In the genomic region with DNA sequence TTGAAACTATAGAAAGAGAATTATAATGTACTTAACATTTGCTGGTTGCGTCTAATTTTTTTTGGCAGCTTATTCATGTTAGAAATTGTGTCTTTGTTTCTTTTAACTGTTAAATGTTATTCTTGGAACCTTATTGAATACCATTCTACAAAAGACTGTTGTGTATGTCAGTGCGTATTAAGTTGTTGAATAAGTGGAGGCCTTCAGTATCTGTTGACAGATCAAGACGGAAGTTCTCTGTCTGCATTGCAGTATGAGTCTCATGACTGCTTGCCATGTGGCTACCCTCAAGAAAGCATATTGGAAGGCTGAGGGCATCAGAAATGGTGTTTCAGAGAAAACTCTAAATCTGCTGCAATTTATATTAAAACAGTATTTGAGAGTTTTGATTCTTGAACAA, we compare ENCODE assay signal across 16 cellular contexts.
"Had no signal": no experiment of that assay in that cellular context is flagged by ENCODE, and none has a peak within 500 bp of the region (broad histone marks: within the 10 kb centered on the region; RNA-seq: fewer than 3 reads in every experiment).

No MANE protein-coding gene starts in this region.

- DNase-seq: activated CD4-positive, alpha-beta T cell treated with anti-CD3 and anti-CD28 coated beads, Interleukin-2, amount 10 ng/mL, durations not matched to agents 7 days and 5 days; activated CD8-positive, alpha-beta T cell treated with anti-CD3 and anti-CD28 coated beads, Interleukin-2, amount 10 ng/mL, durations not matched to agents 7 days and 5 days; activated naive CD4-positive, alpha-beta T cell treated with anti-CD3 and anti-CD28 coated beads for 36 hours; activated T-cell treated with anti-CD3 and anti-CD28 coated beads, Interleukin-2, amount 50 U/mL, for 4 hours; nucleus accumbens; stimulated activated CD4-positive, alpha-beta T cell treated with anti-CD3 and anti-CD28 coated beads, Interleukin-12 subunit alpha, Interleukin-12 subunit beta, amount 100 ng/mL, for 4 hours; stimulated activated CD4-positive, alpha-beta T cell treated with anti-CD3 and anti-CD28 coated beads, Interleukin-1b, Interleukin-23, amount 100 ng/mL, for 48 hours; stimulated activated CD8-positive, alpha-beta memory T cell treated with anti-CD3 and anti-CD28 coated beads, Interleukin-4, amount 100 ng/mL, for 48 hours; stimulated activated naive CD4-positive, alpha-beta T cell; T1000; thyroid gland had no signal

- H3K9me3 ChIP-seq: right atrium auricular region, thyroid gland had no signal

- H3K9me3 Mint-ChIP-seq: activated CD4-positive, alpha-beta T cell treated with anti-CD3 and anti-CD28 coated beads, Interleukin-2, amount 10 ng/mL, durations not matched to agents 7 days and 5 days; activated naive CD4-positive, alpha-beta T cell treated with anti-CD3 and anti-CD28 coated beads for 36 hours; activated T-cell treated with anti-CD3 and anti-CD28 coated beads, Interleukin-2, amount 50 U/mL, for 4 hours; nephron had no signal

- H3K27me3 ChIP-seq: right atrium auricular region, thyroid gland had no signal

- H3K27ac ChIP-seq: thyroid gland had no signal

- H3K4me1 ChIP-seq: thyroid gland had no signal

- H3K27ac Mint-ChIP-seq: activated CD4-positive, alpha-beta T cell treated with anti-CD3 and anti-CD28 coated beads, Interleukin-2, amount 10 ng/mL, durations not matched to agents 7 days and 5 days; activated CD8-positive, alpha-beta T cell treated with anti-CD3 and anti-CD28 coated beads, Interleukin-2, amount 10 ng/mL, durations not matched to agents 7 days and 5 days; activated naive CD4-positive, alpha-beta T cell treated with anti-CD3 and anti-CD28 coated beads for 36 hours; progenitor cell of endocrine pancreas had no signal

- H3K4me3 Mint-ChIP-seq: activated CD4-positive, alpha-beta T cell treated with anti-CD3 and anti-CD28 coated beads, Interleukin-2, amount 10 ng/mL, durations not matched to agents 7 days and 5 days; activated CD8-positive, alpha-beta T cell treated with anti-CD3 and anti-CD28 coated beads, Interleukin-2, amount 10 ng/mL, durations not matched to agents 7 days and 5 days; activated naive CD4-positive, alpha-beta T cell treated with anti-CD3 and anti-CD28 coated beads for 36 hours; activated T-cell treated with anti-CD3 and anti-CD28 coated beads, Interleukin-2, amount 50 U/mL, for 4 hours; nephron had no signal

- ATAC-seq: activated CD8-positive, alpha-beta T cell treated with anti-CD3 and anti-CD28 coated beads, Interleukin-2, amount 10 ng/mL, durations not matched to agents 7 days and 5 days; activated T-cell treated with anti-CD3 and anti-CD28 coated beads, Interleukin-2, amount 50 U/mL, for 4 hours; esophagus mucosa had no signal

- H3K27me3 Mint-ChIP-seq: activated CD4-positive, alpha-beta T cell treated with anti-CD3 and anti-CD28 coated beads, Interleukin-2, amount 10 ng/mL, durations not matched to agents 7 days and 5 days; progenitor cell of endocrine pancreas had no signal

- H3K4me3 ChIP-seq: right atrium auricular region, thyroid gland had no signal

- FAIRE-seq: bronchial epithelial cell had no signal
